In genomic region chr16:69927056-69927757, GRCh38 we compare ENCODE assay signal across 9 cellular contexts. TPM values are rescaled to one million over a fixed set of nuclear protein-coding genes. Genes with fewer than 3 reads are reported as not detected.
A peak's percentile ranks its signal among the peaks of the same experiment; 100 is the strongest.
DNase-seq lines count a peak whose midpoint lies in the region; ATAC-seq and TF ChIP-seq lines count a peak whose summit lies in the region.
"Had no signal": no experiment of that assay in that cellular context is flagged by ENCODE, and none has a peak within 500 bp of the region (broad histone marks: within the 10 kb centered on the region; RNA-seq: fewer than 3 reads in every experiment).

No MANE protein-coding gene starts in this region.

- H3K4me3 ChIP-seq in right atrium auricular region (peak overlapping the region in 1 of 2 donors; percentile 29), rectal smooth muscle tissue (ENCODE audit: low read length) (no peak overlapping the region)

- no peak for ATAC-seq in HG03135 (IDR thresholded peaks at IDR 0.05; ENCODE audit: unreplicated experiment)

- DNase-seq in Daoy (ENCODE audit: low read depth), result peak; percentile 28
- peak; percentile 88 for DNase-seq in astrocyte of the hippocampus (ENCODE audit: low read depth, low spot score)
- peak; percentile 82 for DNase-seq in right atrium auricular region (ENCODE audit: low spot score)
- no peak for DNase-seq in CD14-positive monocyte (ENCODE audit: low spot score)
- DNase-seq in HuH-7.5 (ENCODE audit: low spot score), result no peak
- no peak for DNase-seq in NCI-H2107 treated with DMSO at 0.1 percent for 48 hours (lab: John Stamatoyannopoulos, UW; ENCODE audit: unreplicated experiment)
- DNase-seq: Calu3 had no signal

- H3K4me1 ChIP-seq in right atrium auricular region (peaks cover 0 to 56% of the 10 kb centered on the region in 2 donors), rectal smooth muscle tissue (ENCODE audit: control insufficient read depth, insufficient read depth, low read length) (peaks cover 13% of the 10 kb centered on the region)

- H3K27me3 Mint-ChIP-seq in CD14-positive monocyte (ENCODE audit: low read depth in 3 of 3), result peaks cover 0 to 2% (median 2%) of the 10 kb centered on the region in 3 donors

- H3K27me3 ChIP-seq in right atrium auricular region, result no peaks in the 10 kb centered on the region
- H3K27me3 ChIP-seq in rectal smooth muscle tissue (ENCODE audit: control insufficient read depth, insufficient read depth, low read length), result no peaks in the 10 kb centered on the region

- peaks cover 12% of the 10 kb centered on the region for H3K36me3 ChIP-seq in right atrium auricular region
- H3K36me3 ChIP-seq in rectal smooth muscle tissue (ENCODE audit: control insufficient read depth, insufficient read depth, low read length), result peaks cover 9% of the 10 kb centered on the region

- H3K27ac ChIP-seq in right atrium auricular region (peak overlapping the region; percentile 74 to 87), rectal smooth muscle tissue (ENCODE audit: low read depth, low read length) (peak overlapping the region; percentile 45)

- peaks cover 72 to 94% of the 10 kb centered on the region in 2 donors for H3K36me3 Mint-ChIP-seq in CD14-positive monocyte

- H3K9me3 ChIP-seq in right atrium auricular region, result no peaks in the 10 kb centered on the region

- H3K4me3 Mint-ChIP-seq in CD14-positive monocyte, result no peak overlapping the region

- no peak for TF ChIP-seq CTCF in right atrium auricular region (IDR thresholded peaks at IDR 0.05)
- no peak for TF ChIP-seq CTCF in CD14-positive monocyte (IDR thresholded peaks at IDR 0.05)

- H3K9me3 Mint-ChIP-seq in CD14-positive monocyte, result peaks cover 0 to 2% (median 0%) of the 10 kb centered on the region in 7 donors

- intact Hi-C loops in CD14-positive monocyte (cut with micrococcal nuclease), result no loop called here

- H3K4me1 Mint-ChIP-seq in CD14-positive monocyte, result no peaks in the 10 kb centered on the region

- H3K9ac ChIP-seq in rectal smooth muscle tissue (ENCODE audit: low read length), result no peak overlapping the region

- peak overlapping the region in 1 of 7 donors; percentile 59 for H3K27ac Mint-ChIP-seq in CD14-positive monocyte

RNA-seq across cellular contexts. Expression of gene CLEC18A, which starts 23.9 kb away (rescaled TPM):
- total RNA-seq in Daoy (2014; rRNA removed; shearing (Covaris generic)), result 1.2 TPM in 1 of 2 replicates, not detected in the other
- under 1 TPM in 1 of 2 donors, not detected in 1; 0.47 TPM for total RNA-seq in right atrium auricular region
- not detected for polyA plus RNA-seq in CD14-positive monocyte

Comparison
In these comparisons a context has a peak if more than half of its experiments do, and no peak if none do; other contexts are left out.
1. DNase-seq: peak in Daoy (single experiment), astrocyte of the hippocampus (single experiment) and right atrium auricular region (single experiment); none in CD14-positive monocyte (single experiment), HuH-7.5 (single experiment) and NCI-H2107 treated with DMSO at 0.1 percent for 48 hours (single experiment).